ENCODE assay signal across 1 cellular context in genomic region chr2:218322756-218323525, GRCh38.
A peak's percentile ranks its signal among the peaks of the same experiment; 100 is the strongest.
TF ChIP-seq lines count a peak whose summit lies in the region.

No MANE protein-coding gene starts in this region.

TF ChIP-seq in HepG2, 621 proteins besides CTCF, POLR2A, EP300 and RAD21 (continued from another document and continues in another):
- no peak for TF ChIP-seq MAFK (conservative IDR thresholded peaks at IDR 0.05 in 1 of 2, IDR thresholded peaks at IDR 0.05 in 1 of 2; ENCODE audit: low read length in 2 of 2)
- peak; percentile 84 for TF ChIP-seq ARNT2 (CRISPR knock-in tag; IDR thresholded peaks at IDR 0.05; ENCODE audit: low read depth)
- no peak for TF ChIP-seq TIGD3 (CRISPR knock-in tag; IDR thresholded peaks at IDR 0.05; ENCODE audit: borderline replicate concordance)
- TF ChIP-seq IRX3 (CRISPR knock-in tag; IDR thresholded peaks at IDR 0.05; ENCODE audit: borderline replicate concordance, low read depth) = no peak
- 0 out of 2 replicates have a peak, but pooled peaks have one; percentile 30 for TF ChIP-seq RNF2 (conservative IDR thresholded peaks at IDR 0.05; ENCODE audit: low read depth)
- TF ChIP-seq ZNF24 (IDR thresholded peaks at IDR 0.05) = no peak
- no peak for TF ChIP-seq SYNCRIP (IDR thresholded peaks at IDR 0.05; ENCODE audit: insufficient read depth, low read depth, low read length)
- TF ChIP-seq IRF1 (CRISPR knock-in tag; IDR thresholded peaks at IDR 0.05; ENCODE audit: low read depth) = no peak
- no peak for TF ChIP-seq XBP1 (CRISPR knock-in tag; IDR thresholded peaks at IDR 0.05)
- no peak for TF ChIP-seq JUNB (CRISPR knock-in tag; IDR thresholded peaks at IDR 0.05; ENCODE audit: borderline replicate concordance)
- peak; percentile 58; the same call in 1 of the 2 replicates for TF ChIP-seq YEATS2 (CRISPR knock-in tag; IDR thresholded peaks at IDR 0.05; ENCODE audit: borderline replicate concordance)
- peak; percentile 21; the same call in 1 of the 2 replicates for TF ChIP-seq ZIK1 (CRISPR knock-in tag; IDR thresholded peaks at IDR 0.05; ENCODE audit: borderline replicate concordance, low read depth)
- TF ChIP-seq MTF2 (CRISPR knock-in tag; IDR thresholded peaks at IDR 0.05; ENCODE audit: borderline replicate concordance) = no peak
- TF ChIP-seq ZHX1 (CRISPR knock-in tag; IDR thresholded peaks at IDR 0.05; ENCODE audit: low read depth) = peak; percentile 62; the same call in 1 of the 2 replicates
- TF ChIP-seq ZBTB10 (CRISPR knock-in tag; IDR thresholded peaks at IDR 0.05; ENCODE audit: borderline replicate concordance) = peak; percentile 84
- no peak for TF ChIP-seq REPIN1 (CRISPR knock-in tag; IDR thresholded peaks at IDR 0.05; ENCODE audit: borderline replicate concordance, low read depth)
- no peak for TF ChIP-seq KIAA2018 (CRISPR knock-in tag; IDR thresholded peaks at IDR 0.05; ENCODE audit: borderline replicate concordance)
- no peak for TF ChIP-seq ZNF737 (CRISPR knock-in tag; IDR thresholded peaks at IDR 0.05; ENCODE audit: borderline replicate concordance)
- no peak for TF ChIP-seq IKZF1 (IDR thresholded peaks at IDR 0.05)
- TF ChIP-seq ZBTB43 (CRISPR knock-in tag; conservative IDR thresholded peaks at IDR 0.05) = no peak
- no peak for TF ChIP-seq ZNF496 (CRISPR knock-in tag; IDR thresholded peaks at IDR 0.05; ENCODE audit: insufficient replicate concordance)
- no peak for TF ChIP-seq ZNF234 (CRISPR knock-in tag; conservative IDR thresholded peaks at IDR 0.05)
- TF ChIP-seq DPF2 (CRISPR knock-in tag; IDR thresholded peaks at IDR 0.05; ENCODE audit: borderline replicate concordance, low read depth) = no peak
- TF ChIP-seq KDM3A (CRISPR knock-in tag; IDR thresholded peaks at IDR 0.05; ENCODE audit: low read depth) = no peak; the same call in 1 of the 2 replicates
- peak; percentile 81 for TF ChIP-seq MAX (IDR thresholded peaks at IDR 0.05)
- no peak for TF ChIP-seq ZNF34 (CRISPR knock-in tag; IDR thresholded peaks at IDR 0.05; ENCODE audit: borderline replicate concordance)
- TF ChIP-seq IRF9 (CRISPR knock-in tag; IDR thresholded peaks at IDR 0.05; ENCODE audit: borderline replicate concordance) = no peak; the same call in 1 of the 2 replicates
- no peak for TF ChIP-seq ZBTB4 (CRISPR knock-in tag; IDR thresholded peaks at IDR 0.05; ENCODE audit: borderline replicate concordance)
- TF ChIP-seq ZNF446 (CRISPR knock-in tag; IDR thresholded peaks at IDR 0.05) = peak; percentile 71; the same call in 1 of the 2 replicates
- TF ChIP-seq BRCA1 (CRISPR knock-in tag; IDR thresholded peaks at IDR 0.05) = no peak
- no peak for TF ChIP-seq PHB2 (IDR thresholded peaks at IDR 0.05; ENCODE audit: partially characterized antibody)
- peak; percentile 56 for TF ChIP-seq ZFY (CRISPR knock-in tag; IDR thresholded peaks at IDR 0.05)
- TF ChIP-seq U2AF1 (optimal IDR thresholded peaks at IDR 0.05; ENCODE audit: low read depth, low read length) = no peak
- no peak for TF ChIP-seq ZBTB3 (CRISPR knock-in tag; IDR thresholded peaks at IDR 0.05; ENCODE audit: borderline replicate concordance, low read depth)
- no peak for TF ChIP-seq ZBTB1 (CRISPR knock-in tag; IDR thresholded peaks at IDR 0.05; ENCODE audit: borderline replicate concordance)
- no peak; the same call in 1 of the 2 replicates for TF ChIP-seq SNAI1 (CRISPR knock-in tag; IDR thresholded peaks at IDR 0.05; ENCODE audit: borderline replicate concordance)
- no peak for TF ChIP-seq ATF1 (CRISPR knock-in tag; IDR thresholded peaks at IDR 0.05)
